ENCODE assay signal across 14 cellular contexts in genomic region chr16:78957328-78958100, GRCh38.
DNase-seq lines count a peak whose midpoint lies in the region; ATAC-seq and TF ChIP-seq lines count a peak whose summit lies in the region.
"Had no signal": no experiment of that assay in that cellular context is flagged by ENCODE, and none has a peak within 500 bp of the region (broad histone marks: within the 10 kb centered on the region; RNA-seq: fewer than 3 reads in every experiment).

No MANE protein-coding gene starts in this region.

- intact Hi-C loops in mammary epithelial cell (cut with micrococcal nuclease): no loop called here

- no peaks in the 10 kb centered on the region for H3K4me1 ChIP-seq in adipocyte (ENCODE audit: control insufficient read depth, insufficient read depth, low read length)
- H3K4me1 ChIP-seq in mammary epithelial cell (ENCODE audit: insufficient read depth, low read length): no peaks in the 10 kb centered on the region

- CTCF ChIA-PET in mammary epithelial cell (lab: Charles Lee; ENCODE audit: low non-redundant PET): no interaction called here

- no peak overlapping the region for H2AFZ ChIP-seq in mammary epithelial cell (ENCODE audit: low read depth, low read length)

- ATAC-seq in HG02571 (IDR thresholded peaks at IDR 0.05; ENCODE audit: unreplicated experiment): no peak
- ATAC-seq: SK-N-SH treated with all-trans-retinoic acid at 6 μM for 48 hours; stimulated activated naive CD8-positive, alpha-beta T cell treated with anti-CD3 and anti-CD28 coated beads, Interleukin-15, Interleukin-2, amounts not matched to agents 100 U/mL and 50 U/mL, for 24 hours had no signal

- H3K9ac ChIP-seq in adipocyte (ENCODE audit: low read length) (no peak overlapping the region), mammary epithelial cell (ENCODE audit: insufficient read depth, low read length) (no peak overlapping the region)

- no peak overlapping the region for H3K4me2 ChIP-seq in mammary epithelial cell (ENCODE audit: insufficient read depth, low read depth, low read length)

- H3K4me3 ChIP-seq in adipocyte (ENCODE audit: low read length): peak overlapping the region; percentile 46
- no peak overlapping the region for H3K4me3 ChIP-seq in mammary epithelial cell (replicated peaks in 1 of 3; ENCODE audit: insufficient read depth in 1 of 3, low read depth in 2 of 3, low read length in 3 of 3)
- H3K4me3 ChIP-seq: lung had no signal

- no peaks in the 10 kb centered on the region for H4K20me1 ChIP-seq in mammary epithelial cell (ENCODE audit: insufficient read depth, low read length)

- no TSS peak for BruUV-seq in mammary epithelial cell (replicated peaks; lab: Mats Ljungman, UMichigan)

- H3K9me3 ChIP-seq in adipocyte (ENCODE audit: control insufficient read depth, low read length): no peaks in the 10 kb centered on the region
- H3K9me3 ChIP-seq in mammary epithelial cell (replicated peaks; ENCODE audit: insufficient read depth, low read length): no peaks in the 10 kb centered on the region

- DNase-seq in DMS153 (lab: John Stamatoyannopoulos, UW) (peak; percentile 11), NCI-H345 (lab: John Stamatoyannopoulos, UW) (peak; percentile 61), adipocyte (ENCODE audit: low read depth) (no peak), pons (ENCODE audit: low spot score) (peak; percentile 7), SIG-M5 (lab: John Stamatoyannopoulos, UW) (no peak), mammary epithelial cell (no peak)
- DNase-seq in activated CD8-positive, alpha-beta memory T cell treated with anti-CD3 and anti-CD28 coated beads for 24 hours: no peak
- DNase-seq: AML-193; IMR-90; NCI-H774; stimulated activated naive CD8-positive, alpha-beta T cell treated with anti-CD3 and anti-CD28 coated beads, Interleukin-15, Interleukin-2, amounts not matched to agents 100 U/mL and 50 U/mL, for 24 hours had no signal

- H3K36me3 ChIP-seq in adipocyte (ENCODE audit: control insufficient read depth, insufficient read depth, low read length, severe bottlenecking) (no peaks in the 10 kb centered on the region), mammary epithelial cell (ENCODE audit: insufficient read depth, low read length) (no peaks in the 10 kb centered on the region)

- WGBS in mammary epithelial cell (ENCODE audit: low coverage, missing lambda C conversion rate): 51% methylated on average over 15 of the region's 15 CpGs

- H3K27ac ChIP-seq in mammary epithelial cell (ENCODE audit: insufficient read depth, low read depth, low read length): no peak overlapping the region

- no peaks in the 10 kb centered on the region for H3K79me2 ChIP-seq in mammary epithelial cell (ENCODE audit: insufficient read depth, low read length)

- dilution Hi-C loops in mammary epithelial cell (cut with HindIII; ENCODE audit: low sequenced_read_pairs): no loop called here

- in situ Hi-C loops in mammary epithelial cell (cut with MboI; ENCODE audit: low sequenced_read_pairs in 2 of 2): no loop called here

- TF ChIP-seq CTCF in mammary epithelial cell (conservative IDR thresholded peaks at IDR 0.05 in 1 of 2, IDR thresholded peaks at IDR 0.05 in 1 of 2; ENCODE audit: extremely low read depth in 1 of 2, insufficient read depth in 1 of 2, low read depth in 1 of 2, low read length in 2 of 2): no peak

- H3K27me3 ChIP-seq in adipocyte (replicated peaks; ENCODE audit: control insufficient read depth, insufficient read depth, low read length) (no peaks in the 10 kb centered on the region), mammary epithelial cell (ENCODE audit: insufficient read depth, low read length) (no peaks in the 10 kb centered on the region)

Comparison
In these comparisons a context has a peak if more than half of its experiments do, and no peak if none do; other contexts are left out.
1. DNase-seq: peak in DMS153 (single experiment), NCI-H345 (single experiment) and pons (single experiment); none in adipocyte (single experiment), SIG-M5 (single experiment), activated CD8-positive, alpha-beta memory T cell treated with anti-CD3 and anti-CD28 coated beads for 24 hours (single experiment) and mammary epithelial cell (single experiment).